In genomic region chr2:164761201-164761600, GRCh38 we compare ENCODE assay signal across 8 cellular contexts.
A peak's percentile ranks its signal among the peaks of the same experiment; 100 is the strongest.
DNase-seq lines count a peak whose midpoint lies in the region; ATAC-seq, FAIRE-seq and TF ChIP-seq lines count a peak whose summit lies in the region.
"Not testable (repeated sequence)": the region's sequence is repeated elsewhere in the genome, so short reads cannot be mapped to it uniquely, and the experiment has no call there.

No MANE protein-coding gene starts in this region.

- not testable (repeated sequence) for H3K4me3 ChIP-seq in duodenal mucosa (ENCODE audit: low read depth in 1 of 2, low read length in 2 of 2)

- H3K27ac ChIP-seq in duodenal mucosa (ENCODE audit: low read depth, low read length) = peak overlapping the region; percentile 10

- H3K36me3 ChIP-seq in duodenal mucosa (ENCODE audit: control insufficient read depth in 1 of 2, insufficient read depth in 2 of 2, low read length in 2 of 2) = not testable (repeated sequence)

- not testable (repeated sequence) for TF ChIP-seq CTCF in GM13976 (IDR thresholded peaks at IDR 0.05; ENCODE audit: borderline replicate concordance, control extremely low read depth, extremely low read depth, insufficient read depth, missing control alignments)

- not testable (repeated sequence) for H3K9me3 ChIP-seq in duodenal mucosa (ENCODE audit: control insufficient read depth in 1 of 2, low read length in 2 of 2)

- ATAC-seq in GM21576 (IDR thresholded peaks at IDR 0.05; ENCODE audit: unreplicated experiment) (peak; percentile 100), HG02970 (IDR thresholded peaks at IDR 0.05; ENCODE audit: low FRiP score, unreplicated experiment) (peak; percentile 99), HG03442 (IDR thresholded peaks at IDR 0.05; ENCODE audit: unreplicated experiment) (peak; percentile 99)
- ATAC-seq in stimulated activated naive CD8-positive, alpha-beta T cell treated with anti-CD3 and anti-CD28 coated beads, Interleukin-15, Interleukin-2, amounts not matched to agents 100 U/mL and 50 U/mL, for 24 hours = peak; percentile 61

- not testable (repeated sequence) for H3K9ac ChIP-seq in duodenal mucosa (ENCODE audit: low read depth in 1 of 2, low read length in 2 of 2)

- in situ Hi-C loops in GM13976 (cut with MboI; ENCODE audit: low sequenced_read_pairs, unreplicated experiment) = not testable (repeated sequence)

- H3K4me1 ChIP-seq in duodenal mucosa (ENCODE audit: control insufficient read depth in 1 of 2, insufficient read depth in 2 of 2, low read length in 2 of 2) = not testable (repeated sequence)

- peak; percentile 42 for DNase-seq in GM13976 (ENCODE audit: low spot score)
- not testable (repeated sequence) for DNase-seq in GM19239 (ENCODE audit: insufficient read length, low spot score)
- peak; percentile 10 for DNase-seq in stimulated activated naive CD8-positive, alpha-beta T cell treated with anti-CD3 and anti-CD28 coated beads, Interleukin-15, Interleukin-2, amounts not matched to agents 100 U/mL and 50 U/mL, for 24 hours

- peak; percentile 90 for FAIRE-seq in GM19239 (lab: Jason Lieb, UNC)

- TF ChIP-seq POLR2A in Raji (IDR thresholded peaks at IDR 0.05; ENCODE audit: insufficient read depth, low read depth, low read length) = peak; percentile 55

- H3K27me3 ChIP-seq in duodenal mucosa (ENCODE audit: control insufficient read depth in 1 of 2, insufficient read depth in 2 of 2, low read length in 2 of 2) = not testable (repeated sequence)
